In genomic region chr6:35496036-35496850, GRCh38 we compare ENCODE assay signal across 1 cellular context.
TF ChIP-seq lines count a peak whose summit lies in the region.

No MANE protein-coding gene starts in this region.

TF ChIP-seq in GM23338, 12 proteins besides CTCF, POLR2A, EP300 and RAD21 (continued from another document):
- TF ChIP-seq ZNF462 (CRISPR knock-in tag; IDR thresholded peaks at IDR 0.05): no peak
- TF ChIP-seq ZNF331 (CRISPR knock-in tag; IDR thresholded peaks at IDR 0.05; ENCODE audit: low read depth): no peak
- no peak for TF ChIP-seq STAT1 (IDR thresholded peaks at IDR 0.05; ENCODE audit: unreplicated experiment)
- no peak for TF ChIP-seq ZNF114 (CRISPR knock-in tag; IDR thresholded peaks at IDR 0.05)
